ENCODE assay signal across 19 cellular contexts in the genomic region with DNA sequence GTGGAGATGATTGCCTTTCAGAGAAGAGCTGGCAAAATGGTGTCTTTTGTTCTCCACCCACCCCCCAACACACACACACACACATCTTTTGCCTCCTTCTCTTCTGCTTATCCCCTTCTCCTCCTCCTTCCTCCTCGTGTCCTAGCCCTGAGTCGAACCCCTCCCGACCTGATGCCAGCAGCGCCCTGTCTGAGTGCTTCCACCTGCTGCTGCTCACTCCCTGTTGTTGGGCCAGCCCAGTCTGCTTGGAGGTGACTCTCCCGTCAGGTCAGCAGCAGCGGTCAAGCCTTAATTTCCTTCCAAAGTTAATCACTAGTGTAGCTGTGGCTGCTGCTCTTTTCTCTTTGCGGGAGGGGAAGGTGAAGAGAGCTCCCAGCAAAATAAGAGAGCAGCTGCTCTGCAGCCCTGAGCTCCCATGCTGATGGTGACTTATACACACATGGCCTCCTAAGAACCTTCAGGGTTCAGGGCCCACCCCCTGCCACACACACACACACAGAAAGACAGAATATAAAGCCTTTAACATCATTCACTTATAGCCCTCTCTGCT. TPM values are rescaled to one million over a fixed set of nuclear protein-coding genes. Genes with fewer than 3 reads are reported as not detected.
A peak's percentile ranks its signal among the peaks of the same experiment; 100 is the strongest.
DNase-seq lines count a peak whose midpoint lies in the region; ATAC-seq and TF ChIP-seq lines count a peak whose summit lies in the region.
"Had no signal": no experiment of that assay in that cellular context is flagged by ENCODE, and none has a peak within 500 bp of the region (broad histone marks: within the 10 kb centered on the region; RNA-seq: fewer than 3 reads in every experiment).

No MANE protein-coding gene starts in this region.

- no TSS peak for BruUV-seq in Calu3 (replicated peaks; lab: Mats Ljungman, UMichigan)

- POLR2A ChIA-PET in naive thymus-derived CD4-positive, alpha-beta T cell (lab: Charles Lee), result no interaction called here

- peak overlapping the region; percentile 55 for H3K4me3 Mint-ChIP-seq in osteocyte (ENCODE audit: unreplicated experiment)
- peak overlapping the region in 2 of 10 donors; percentile 1 to 14 for H3K4me3 Mint-ChIP-seq in naive thymus-derived CD4-positive, alpha-beta T cell
- no peak overlapping the region for H3K4me3 Mint-ChIP-seq in Calu3 (ENCODE audit: low read depth, unreplicated experiment)
- no peak overlapping the region for H3K4me3 Mint-ChIP-seq in natural killer cell
- H3K4me3 Mint-ChIP-seq: activated T-helper 1 cell treated with anti-CD3 and anti-CD28 coated beads, Interleukin-12 subunit alpha, Interleukin-12 subunit beta, Interleukin-2, Interleukin-4 antibody, amounts not matched to agents 30 ng/mL and 10 ng/mL and 1 ng/mL, durations not matched to agents 14 hours and 24 hours and 36 hours; immature natural killer cell had no signal

- H3K4me1 ChIP-seq in adipocyte (ENCODE audit: control insufficient read depth, insufficient read depth, low read length), result no peaks in the 10 kb centered on the region
- H3K4me1 ChIP-seq in iPS-18a (ENCODE audit: control insufficient read depth, low read depth, low read length), result peaks cover 14% of the 10 kb centered on the region
- H3K4me1 ChIP-seq in naive thymus-derived CD4-positive, alpha-beta T cell (ENCODE audit: control insufficient read depth in 2 of 2, insufficient read depth in 2 of 2, low read length in 2 of 2), result no peaks in the 10 kb centered on the region

- CTCF ChIA-PET in naive thymus-derived CD4-positive, alpha-beta T cell (lab: Charles Lee), result no interaction called here
- CTCF ChIA-PET in Calu3 (lab: Charles Lee), result interaction anchor here (0.6 to 0.7 kb wide), 3 partner anchors 162 to 904 kb away, joined by 3 to 4 read pairs (median 3); no protein-coding TSS in a partner anchor

- H3K27me3 ChIP-seq in adipocyte (replicated peaks; ENCODE audit: control insufficient read depth, insufficient read depth, low read length) (peaks cover 11% of the 10 kb centered on the region), iPS-18a (ENCODE audit: control insufficient read depth, insufficient read depth, low read length) (peaks cover 25% of the 10 kb centered on the region)
- H3K27me3 ChIP-seq in naive thymus-derived CD4-positive, alpha-beta T cell (ENCODE audit: control insufficient read depth in 2 of 2, insufficient read depth in 2 of 2, low read length in 2 of 2), result no peaks in the 10 kb centered on the region

- H3K4me1 Mint-ChIP-seq in osteocyte (ENCODE audit: unreplicated experiment) (peaks cover 31% of the 10 kb centered on the region), Calu3 (ENCODE audit: low read depth, unreplicated experiment) (no peaks in the 10 kb centered on the region), natural killer cell (no peaks in the 10 kb centered on the region)
- H3K4me1 Mint-ChIP-seq in naive thymus-derived CD4-positive, alpha-beta T cell, result peaks cover 0 to 14% (median 6%) of the 10 kb centered on the region in 7 donors

- H3K36me3 Mint-ChIP-seq in osteocyte (ENCODE audit: unreplicated experiment) (no peaks in the 10 kb centered on the region), Calu3 (ENCODE audit: insufficient read depth, unreplicated experiment) (no peaks in the 10 kb centered on the region), natural killer cell (no peaks in the 10 kb centered on the region)
- H3K36me3 Mint-ChIP-seq in naive thymus-derived CD4-positive, alpha-beta T cell, result no peaks in the 10 kb centered on the region
- H3K36me3 Mint-ChIP-seq: immature natural killer cell had no signal

- no peaks in the 10 kb centered on the region for H3K36me3 ChIP-seq in adipocyte (ENCODE audit: control insufficient read depth, insufficient read depth, low read length, severe bottlenecking)
- no peaks in the 10 kb centered on the region for H3K36me3 ChIP-seq in iPS-18a (ENCODE audit: control insufficient read depth, low read depth, low read length)
- no peaks in the 10 kb centered on the region for H3K36me3 ChIP-seq in naive thymus-derived CD4-positive, alpha-beta T cell (ENCODE audit: control insufficient read depth in 2 of 3, insufficient read depth in 3 of 3, low read length in 3 of 3)

- ATAC-seq in naive thymus-derived CD4-positive, alpha-beta T cell, result no peak
- no peak for ATAC-seq in natural killer cell
- ATAC-seq: SK-N-SH treated with all-trans-retinoic acid at 6 μM for 48 hours had no signal

- TF ChIP-seq CTCF in osteocyte (IDR thresholded peaks at IDR 0.05), result no peak
- TF ChIP-seq CTCF in Calu3 (IDR thresholded peaks at IDR 0.05; ENCODE audit: unreplicated experiment), result no peak
- TF ChIP-seq CTCF in natural killer cell (IDR thresholded peaks at IDR 0.05), result no peak

- peaks cover 5% of the 10 kb centered on the region for H3K9me3 ChIP-seq in adipocyte (ENCODE audit: control insufficient read depth, low read length)
- H3K9me3 ChIP-seq in iPS-18a (ENCODE audit: control insufficient read depth, low read depth, low read length), result no peaks in the 10 kb centered on the region
- no peaks in the 10 kb centered on the region for H3K9me3 ChIP-seq in naive thymus-derived CD4-positive, alpha-beta T cell (ENCODE audit: control insufficient read depth in 2 of 3, low read length in 3 of 3)

- peak; percentile 51 for DNase-seq in ELF-1 (ENCODE audit: low read depth, low spot score)
- peak; percentile 5 for DNase-seq in adipocyte (ENCODE audit: low read depth)
- DNase-seq in osteocyte (ENCODE audit: extremely low spot score, unreplicated experiment), result no peak
- no peak for DNase-seq in NCI-H524 (lab: John Stamatoyannopoulos, UW)
- no peak for DNase-seq in naive thymus-derived CD4-positive, alpha-beta T cell
- no peak for DNase-seq in Calu3
- DNase-seq in natural killer cell, result no peak
- DNase-seq: activated CD4-positive, alpha-beta T cell treated with anti-CD3 and anti-CD28 coated beads, Interleukin-2, amount 50 U/mL, for 48 hours; amygdala; immature natural killer cell; midbrain; NCI-H1930; NCI-H524 treated with DMSO at 0.1 percent for 48 hours; PC-9; substantia nigra had no signal

- peaks cover 4% of the 10 kb centered on the region for H3K27me3 Mint-ChIP-seq in osteocyte (ENCODE audit: unreplicated experiment)
- peaks cover 35 to 77% (median 64%) of the 10 kb centered on the region in 5 donors for H3K27me3 Mint-ChIP-seq in naive thymus-derived CD4-positive, alpha-beta T cell
- H3K27me3 Mint-ChIP-seq in Calu3 (ENCODE audit: unreplicated experiment), result peaks cover 77% of the 10 kb centered on the region
- H3K27me3 Mint-ChIP-seq in natural killer cell (ENCODE audit: low read depth in 2 of 2), result peaks cover 31 to 60% of the 10 kb centered on the region in 2 donors

- H3K9ac ChIP-seq in adipocyte (ENCODE audit: low read length) (no peak overlapping the region), iPS-18a (ENCODE audit: low read length) (no peak overlapping the region)

- no peak overlapping the region for H3K27ac ChIP-seq in iPS-18a (ENCODE audit: low read length)
- no peak overlapping the region for H3K27ac ChIP-seq in naive thymus-derived CD4-positive, alpha-beta T cell (ENCODE audit: low read depth, low read length)
- H3K27ac ChIP-seq: PC-9 had no signal

- H3K4me3 ChIP-seq in adipocyte (ENCODE audit: low read length), result no peak overlapping the region
- H3K4me3 ChIP-seq in iPS-18a (ENCODE audit: low read length), result peak overlapping the region; percentile 80
- H3K4me3 ChIP-seq in naive thymus-derived CD4-positive, alpha-beta T cell (ENCODE audit: low read length), result no peak overlapping the region
- H3K4me3 ChIP-seq: PC-9 had no signal

- H3K27ac Mint-ChIP-seq in osteocyte (ENCODE audit: unreplicated experiment) (peak overlapping the region; percentile 58), Calu3 (ENCODE audit: unreplicated experiment) (no peak overlapping the region), natural killer cell (no peak overlapping the region)
- H3K27ac Mint-ChIP-seq in naive thymus-derived CD4-positive, alpha-beta T cell, result peak overlapping the region in 1 of 9 donors; percentile 74
- H3K27ac Mint-ChIP-seq: activated T-helper 1 cell treated with anti-CD3 and anti-CD28 coated beads, Interleukin-12 subunit alpha, Interleukin-12 subunit beta, Interleukin-2, Interleukin-4 antibody, amounts not matched to agents 30 ng/mL and 10 ng/mL and 1 ng/mL, durations not matched to agents 14 hours and 24 hours and 36 hours; immature natural killer cell; progenitor cell of endocrine pancreas had no signal

- intact Hi-C loops in naive thymus-derived CD4-positive, alpha-beta T cell (cut with micrococcal nuclease), result no loop called here
- intact Hi-C loops in Calu3 (cut with micrococcal nuclease; ENCODE audit: unreplicated experiment), result no loop called here
- intact Hi-C loops in natural killer cell (cut with micrococcal nuclease), result no loop called here

- H3K9me3 Mint-ChIP-seq in osteocyte (ENCODE audit: unreplicated experiment), result peaks cover 16% of the 10 kb centered on the region
- H3K9me3 Mint-ChIP-seq in naive thymus-derived CD4-positive, alpha-beta T cell, result peaks cover 0 to 11% (median 0%) of the 10 kb centered on the region in 11 donors
- H3K9me3 Mint-ChIP-seq in Calu3 (ENCODE audit: low read depth, unreplicated experiment), result no peaks in the 10 kb centered on the region
- H3K9me3 Mint-ChIP-seq in natural killer cell, result no peaks in the 10 kb centered on the region
- H3K9me3 Mint-ChIP-seq: activated T-helper 1 cell treated with anti-CD3 and anti-CD28 coated beads, Interleukin-12 subunit alpha, Interleukin-12 subunit beta, Interleukin-2, Interleukin-4 antibody, amounts not matched to agents 30 ng/mL and 10 ng/mL and 1 ng/mL, durations not matched to agents 14 hours and 24 hours and 36 hours had no signal

RNA-seq across cellular contexts. Expression of gene GAS1, which starts 43.8 kb away (rescaled TPM):
- 304 and 307 TPM in 2 replicates for total RNA-seq in osteocyte
- total RNA-seq in naive thymus-derived CD4-positive, alpha-beta T cell, result under 1 TPM; 0.07 to 0.51 (median 0.16) TPM
- under 1 TPM in 1 of 2 donors, not detected in 1; 0.18 TPM for polyA plus RNA-seq in naive thymus-derived CD4-positive, alpha-beta T cell
- total RNA-seq in Calu3 (2022), result 0.21 and 0.22 TPM in 2 replicates
- 1 to 10 TPM; 1.0 to 3.1 (median 2.8) TPM for total RNA-seq in natural killer cell
- total RNA-seq: PC-9 had no signal

Comparison
In these comparisons a context has a peak if more than half of its experiments do, and no peak if none do; other contexts are left out.
1. DNase-seq: peak in ELF-1 (single experiment) and adipocyte (single experiment); none in osteocyte (single experiment), NCI-H524 (0 of 2), naive thymus-derived CD4-positive, alpha-beta T cell (0 of 9), Calu3 (single experiment) and natural killer cell (single experiment).
2. RNA of gene GAS1, which starts 43.8 kb away (total RNA-seq): 304 to 307 TPM in osteocyte; 1.0 to 3.1 TPM in natural killer cell, 0.21 to 0.22 TPM in Calu3 and 0.07 to 0.51 TPM in naive thymus-derived CD4-positive, alpha-beta T cell; every median in the first group is over 10 times any median in the second.